8 cellular contexts compared by ENCODE assay signal in genomic region chr1:192531037-192531703, GRCh38. TPM values are rescaled to one million over a fixed set of nuclear protein-coding genes. Genes with fewer than 3 reads are reported as not detected.
DNase-seq lines count a peak whose midpoint lies in the region; ATAC-seq, FAIRE-seq and TF ChIP-seq lines count a peak whose summit lies in the region.
"Not testable (repeated sequence)": the region's sequence is repeated elsewhere in the genome, so short reads cannot be mapped to it uniquely, and the experiment has no call there.

No MANE protein-coding gene starts in this region.

- not testable (repeated sequence) for H3K9me3 Mint-ChIP-seq in astrocyte (ENCODE audit: unreplicated experiment)

- H3K79me2 ChIP-seq in MM.1S (ENCODE audit: low read length); astrocyte (ENCODE audit: insufficient read depth, low read length); trophoblast cell (ENCODE audit: control insufficient read depth, insufficient read depth, low read length, poor library complexity): not testable (repeated sequence)

- not testable (repeated sequence) for H3K36me3 ChIP-seq in MM.1S (replicated peaks; ENCODE audit: insufficient read depth, low read length); astrocyte (ENCODE audit: insufficient read depth, low read length); heart left ventricle; trophoblast cell (ENCODE audit: control insufficient read depth in 1 of 2, insufficient read depth in 2 of 2, low read length in 2 of 2); testis (ENCODE audit: low read depth, missing control alignments)

- H3K27ac ChIP-seq in MM.1S (ENCODE audit: low read length): peak overlapping the region; percentile 74
- H3K27ac ChIP-seq in astrocyte (ENCODE audit: low read depth, low read length): peak overlapping the region; percentile 85
- peak overlapping the region in 2 of 12 donors; percentile 72 to 76 for H3K27ac ChIP-seq in heart left ventricle
- not testable (repeated sequence) for H3K27ac ChIP-seq in trophoblast cell (ENCODE audit: low read depth, low read length); testis

- ATAC-seq in GM18498 (IDR thresholded peaks at IDR 0.05; ENCODE audit: unreplicated experiment): peak; percentile 46
- peak; percentile 29 for ATAC-seq in HG02623 (IDR thresholded peaks at IDR 0.05; ENCODE audit: unreplicated experiment)
- peak; percentile 88 to 89 for ATAC-seq in activated CD4-positive, CD25-positive, alpha-beta regulatory T cell treated with anti-CD3 and anti-CD28 coated beads, Interleukin-2, amount 50 U/mL, for 24 hours
- ATAC-seq in heart left ventricle: peak; percentile 64 to 76 (median 70)

- H2AK5ac ChIP-seq in trophoblast cell (ENCODE audit: low read length): not testable (repeated sequence)

- H2AFZ ChIP-seq in MM.1S (ENCODE audit: low read length); astrocyte (ENCODE audit: low read depth, low read length); trophoblast cell (ENCODE audit: insufficient read depth, low read length, poor library complexity): not testable (repeated sequence)

- peaks cover 38% of the 10 kb centered on the region for H3K4me1 Mint-ChIP-seq in astrocyte (ENCODE audit: low read depth, unreplicated experiment)

- not testable (repeated sequence) for H4K12ac ChIP-seq in trophoblast cell (ENCODE audit: low read depth, low read length)

- H3K27me3 ChIP-seq in MM.1S (replicated peaks; ENCODE audit: insufficient read depth, low read length); astrocyte (ENCODE audit: insufficient read depth, low read length); heart left ventricle; trophoblast cell (ENCODE audit: insufficient read depth, low read length); testis: not testable (repeated sequence)

- peak overlapping the region; percentile 2 for H3K4me3 Mint-ChIP-seq in astrocyte (ENCODE audit: unreplicated experiment)

- H3K4me3 ChIP-seq in MM.1S (ENCODE audit: low read length); astrocyte (ENCODE audit: insufficient read depth, low read depth, low read length); heart left ventricle; trophoblast cell (ENCODE audit: low read depth, low read length); testis: not testable (repeated sequence)

- TF ChIP-seq CTCF in MM.1S (IDR thresholded peaks at IDR 0.05; ENCODE audit: low read length); astrocyte (IDR thresholded peaks at IDR 0.05; ENCODE audit: insufficient read depth, low read depth, low read length); heart left ventricle (IDR thresholded peaks at IDR 0.05); testis (IDR thresholded peaks at IDR 0.05): not testable (repeated sequence)

- peaks cover 10% of the 10 kb centered on the region for H3K79me1 ChIP-seq in trophoblast cell (ENCODE audit: low read length)

- H3F3A ChIP-seq in MM.1S (ENCODE audit: insufficient read depth, low read length): peaks cover 18% of the 10 kb centered on the region

- not testable (repeated sequence) for H2BK5ac ChIP-seq in trophoblast cell (ENCODE audit: low read depth, low read length, poor library complexity)

- not testable (repeated sequence) for H2BK12ac ChIP-seq in trophoblast cell (ENCODE audit: low read length)

- DNase-seq in MM.1S: not testable (repeated sequence)
- DNase-seq in astrocyte (ENCODE audit: low read depth) (peak; percentile 98), heart left ventricle (peak in 2 of 5 donors; percentile 40 to 43), trophoblast cell (peak; percentile 34 to 63), testis (peak; percentile 44)

- H3K36me3 Mint-ChIP-seq in astrocyte (ENCODE audit: low read depth, unreplicated experiment): not testable (repeated sequence)

- not testable (repeated sequence) for H3K14ac ChIP-seq in trophoblast cell (ENCODE audit: low read length)

- H2BK120ac ChIP-seq in trophoblast cell (ENCODE audit: insufficient read depth, low read length, poor library complexity): not testable (repeated sequence)

- not testable (repeated sequence) for TF ChIP-seq POLR2A in heart left ventricle (IDR thresholded peaks at IDR 0.05); testis (IDR thresholded peaks at IDR 0.05)

- intact Hi-C loops in heart left ventricle (cut with DNase I); testis (cut with DNase I; ENCODE audit: low total_unique reads): not testable (repeated sequence)

- H3K4ac ChIP-seq in trophoblast cell (ENCODE audit: low read depth, low read length): not testable (repeated sequence)

- H3K9ac ChIP-seq in MM.1S (ENCODE audit: low read length) (peak overlapping the region; percentile 41; the same call in 1 of the 2 replicates), astrocyte (ENCODE audit: low read length) (peak overlapping the region; percentile 70)
- not testable (repeated sequence) for H3K9ac ChIP-seq in trophoblast cell (ENCODE audit: low read length)

- H3K27me3 Mint-ChIP-seq in astrocyte (ENCODE audit: low read depth, unreplicated experiment): not testable (repeated sequence)

- H4K91ac ChIP-seq in trophoblast cell (ENCODE audit: low read depth, low read length): not testable (repeated sequence)

- H4K20me1 ChIP-seq in MM.1S (ENCODE audit: insufficient read depth, low read length); astrocyte (ENCODE audit: insufficient read depth, low read length): not testable (repeated sequence)

- 81 to 84% (median 82%) methylated on average over 6 of the region's 6 CpGs for WGBS in heart left ventricle, 4 donors
- whole genome bisulfite sequencing in trophoblast cell (ENCODE audit: extremely low coverage, insufficient coverage, insufficient read length): no CpG with 5 or more reads among the region's 6 CpGs
- 78 to 86% methylated on average over 6 of the region's 6 CpGs for WGBS in testis, 2 donors

- H4K8ac ChIP-seq in trophoblast cell (ENCODE audit: low read depth, low read length): not testable (repeated sequence)

- H3K18ac ChIP-seq in trophoblast cell (ENCODE audit: low read length): not testable (repeated sequence)

- not testable (repeated sequence) for H3K9me3 ChIP-seq in MM.1S (replicated peaks; ENCODE audit: insufficient read depth, low read length); astrocyte (ENCODE audit: insufficient read depth, low read depth, low read length); heart left ventricle; trophoblast cell (ENCODE audit: insufficient read depth, low read depth, low read length); testis

- H3K23ac ChIP-seq in trophoblast cell (ENCODE audit: low read length): not testable (repeated sequence)

- H3K27ac Mint-ChIP-seq in astrocyte (ENCODE audit: unreplicated experiment): peak overlapping the region; percentile 35

- H3K4me2 ChIP-seq in MM.1S (ENCODE audit: low read depth, low read length) (peak overlapping the region; percentile 58), astrocyte (ENCODE audit: low read length) (peak overlapping the region; percentile 41)
- not testable (repeated sequence) for H3K4me2 ChIP-seq in trophoblast cell (ENCODE audit: low read length)

- FAIRE-seq in astrocyte (lab: Jason Lieb, UNC): peak; percentile 80

- H3K4me1 ChIP-seq in MM.1S (ENCODE audit: low read length) (peaks cover 31% of the 10 kb centered on the region), astrocyte (ENCODE audit: insufficient read depth, low read length) (peaks cover 27% of the 10 kb centered on the region), heart left ventricle (peaks cover 0 to 19% (median 0%) of the 10 kb centered on the region in 12 donors)
- H3K4me1 ChIP-seq in trophoblast cell (ENCODE audit: control insufficient read depth in 1 of 2, insufficient read depth in 2 of 2, low read length in 2 of 2); testis: not testable (repeated sequence)

- H3K9me2 ChIP-seq in MM.1S (replicated peaks; ENCODE audit: insufficient read depth, low read length): not testable (repeated sequence)

RNA-seq across cellular contexts. Expression of gene RGS1, which starts 44.4 kb away (rescaled TPM):
- not detected in 2 replicates for total RNA-seq in astrocyte
- 10 to 100 TPM in 1 of 9 donors, 1 to 10 TPM in 3, under 1 TPM in 4, not detected in 1; 0.28 to 20.4 (median 0.98) TPM for total RNA-seq in heart left ventricle
- 1 to 10 TPM in 1 of 2 donors, under 1 TPM in 1; 0.91 to 6.3 TPM for polyA plus RNA-seq in heart left ventricle
- 1.3 and 1.7 TPM in 2 replicates for polyA plus RNA-seq in trophoblast cell (2013)
- 10 to 100 TPM; 17.2 to 69.5 TPM for total RNA-seq in testis
- 3.9 TPM for polyA plus RNA-seq in testis (ENCODE audit: insufficient read depth, low read depth, low replicate concordance)

Comparison
In these comparisons a context has a peak if more than half of its experiments do, and no peak if none do; other contexts are left out.
1. ATAC-seq: peak in every context shown above with its lines; median percentile 88 in activated CD4-positive, CD25-positive, alpha-beta regulatory T cell treated with anti-CD3 and anti-CD28 coated beads, Interleukin-2, amount 50 U/mL, for 24 hours; 70 in heart left ventricle; 46 in GM18498; 29 in HG02623.